25 cellular contexts compared by ENCODE assay signal in genomic region chr2:65656152-65656718, GRCh38.
A peak's percentile ranks its signal among the peaks of the same experiment; 100 is the strongest.
DNase-seq lines count a peak whose midpoint lies in the region; ATAC-seq, FAIRE-seq and TF ChIP-seq lines count a peak whose summit lies in the region.
"Had no signal": no experiment of that assay in that cellular context is flagged by ENCODE, and none has a peak within 500 bp of the region (broad histone marks: within the 10 kb centered on the region; RNA-seq: fewer than 3 reads in every experiment).

No MANE protein-coding gene starts in this region.

- H4K20me1 ChIP-seq in K562 (replicated peaks; ENCODE audit: control insufficient read depth, insufficient read depth, low read length) (no peaks in the 10 kb centered on the region; the same call in 1 of the 2 replicates), neural cell (ENCODE audit: insufficient read depth) (no peaks in the 10 kb centered on the region)

- TF ChIP-seq CTCF in K562 (IDR thresholded peaks at IDR 0.05 in 2 of 3, conservative IDR thresholded peaks at IDR 0.05 in 1 of 3; ENCODE audit: insufficient read depth in 2 of 3, low read depth in 1 of 3, low read length in 3 of 3) (no peak), neural cell (IDR thresholded peaks at IDR 0.05; ENCODE audit: poor library complexity, severe bottlenecking) (no peak), stomach (IDR thresholded peaks at IDR 0.05) (no peak)

- no peaks in the 10 kb centered on the region for H3K4me1 ChIP-seq in K562 (replicated peaks in 1 of 2; ENCODE audit: control insufficient read depth in 2 of 2, insufficient read depth in 2 of 2, low read length in 2 of 2)
- peaks cover 0 to 9% (median 7%) of the 10 kb centered on the region in 4 donors for H3K4me1 ChIP-seq in stomach

- DNase-seq in NCI-H748 (lab: John Stamatoyannopoulos, UW; ENCODE audit: unreplicated experiment) (peak; percentile 24), NCI-H748 treated with DMSO at 0.1 percent for 48 hours (lab: John Stamatoyannopoulos, UW) (no peak), K562 (ENCODE audit: extremely low read depth in 1 of 4, low spot score in 3 of 4) (no peak), AG08396 (ENCODE audit: low spot score) (no peak), stomach (no peak), DMS53 (lab: John Stamatoyannopoulos, UW) (no peak)
- DNase-seq: 8988T; Calu3; CD8-positive, alpha-beta memory T cell; DMS153; GDM1; HFFc6; NCI-H1092 treated with DMSO at 0.1 percent for 48 hours; NCI-H2081; NCI-H2171 treated with DMSO at 0.1 percent for 48 hours; NCI-H446 treated with DMSO at 0.1 percent for 48 hours; NCI-H526 treated with DMSO at 0.1 percent for 48 hours; NK-92 treated with Interleukin-12 subunit alpha and Interleukin-12 subunit beta, amount 100 ng/mL, for 24 hours; SIG-M5; SK-N-SH had no signal

- intact Hi-C loops in K562 (cut with micrococcal nuclease): no loop called here
- intact Hi-C loops in stomach (cut with DNase I; ENCODE audit: low total_unique reads): no loop called here

- no peak for TF ChIP-seq EP300 in K562 (IDR thresholded peaks at IDR 0.05; ENCODE audit: low read length)
- peak; percentile 77 for TF ChIP-seq EP300 in neural cell (conservative IDR thresholded peaks at IDR 0.05; ENCODE audit: poor library complexity, severe bottlenecking)
- no peak for TF ChIP-seq EP300 in stomach (IDR thresholded peaks at IDR 0.05)

- WGBS in K562 (ENCODE audit: insufficient coverage, low coverage, missing lambda C conversion rate): 1% methylated on average over 4 of the region's 4 CpGs
- 67 to 74% (median 72%) methylated on average over 4 of the region's 4 CpGs for WGBS in stomach, 5 donors

- H3K9me3 ChIP-seq in K562 (replicated peaks; ENCODE audit: control insufficient read depth, insufficient read depth, low read depth, low read length): no peaks in the 10 kb centered on the region
- no peaks in the 10 kb centered on the region for H3K9me3 ChIP-seq in neural cell (ENCODE audit: low read length)
- H3K9me3 ChIP-seq in stomach: no peaks in the 10 kb centered on the region
- H3K9me3 ChIP-seq: SK-N-SH had no signal

- no peaks in the 10 kb centered on the region for H3K9me2 ChIP-seq in neural cell (ENCODE audit: insufficient read depth, low read length)
- H3K9me2 ChIP-seq: SK-N-SH had no signal

- no peak overlapping the region for H3K4me2 ChIP-seq in K562 (ENCODE audit: insufficient read depth, low read length)
- H3K4me2 ChIP-seq in neural cell (ENCODE audit: low read length): no peak overlapping the region
- H3K4me2 ChIP-seq: KMS-11, SK-N-SH had no signal

- H3K27me3 ChIP-seq in K562 (ENCODE audit: control insufficient read depth in 2 of 2, insufficient read depth in 2 of 2, low read length in 2 of 2) (peaks cover 17 to 28% of the 10 kb centered on the region in 2 experiments), neural cell (ENCODE audit: insufficient read depth, low read depth, low read length) (no peaks in the 10 kb centered on the region), stomach (no peaks in the 10 kb centered on the region)

- CTCF ChIA-PET in K562 (lab: Yijun Ruan, JAX; ENCODE audit: low intra/inter-chr PET ratio): no interaction called here

- no peak for FAIRE-seq in K562 (lab: Jason Lieb, UNC)
- FAIRE-seq: H54 had no signal

- no peaks in the 10 kb centered on the region for H3F3A ChIP-seq in neural cell (ENCODE audit: insufficient read depth, low read length, poor library complexity, severe bottlenecking)

- ATAC-seq in K562: no peak
- ATAC-seq: Panc1 had no signal

- H3K79me2 ChIP-seq in K562 (ENCODE audit: control insufficient read depth, insufficient read depth, low read length): no peaks in the 10 kb centered on the region
- no peaks in the 10 kb centered on the region for H3K79me2 ChIP-seq in neural cell (replicated peaks; ENCODE audit: insufficient read depth, low read length)

- H2AFZ ChIP-seq in K562 (ENCODE audit: low read depth, low read length) (no peak overlapping the region), neural cell (ENCODE audit: low read depth, low read length) (no peak overlapping the region)

- H3K9me1 ChIP-seq in K562 (ENCODE audit: control insufficient read depth, insufficient read depth, low read length): no peaks in the 10 kb centered on the region

- H3K9ac ChIP-seq in K562 (ENCODE audit: insufficient read depth in 1 of 2, low read depth in 2 of 2, low read length in 2 of 2): no peak overlapping the region
- H3K9ac ChIP-seq in neural cell (ENCODE audit: low read length): no peak overlapping the region
- H3K9ac ChIP-seq: KMS-11, SK-N-SH had no signal

- TF ChIP-seq POLR2A in K562 (conservative IDR thresholded peaks at IDR 0.05): no peak
- no peak for TF ChIP-seq POLR2A in stomach (IDR thresholded peaks at IDR 0.05)

- TF ChIP-seq RAD21 in K562 (CRISPR knock-in tag; conservative IDR thresholded peaks at IDR 0.05 in 1 of 2, IDR thresholded peaks at IDR 0.05 in 1 of 2) (no peak), neural cell (conservative IDR thresholded peaks at IDR 0.05) (no peak)

- POLR2A ChIA-PET in K562 (lab: Yijun Ruan, JAX): no interaction called here

- H3K4me3 ChIP-seq in K562 (no peak overlapping the region), neural cell (ENCODE audit: low read length) (peak overlapping the region; percentile 36), stomach (no peak overlapping the region)

- H3K36me3 ChIP-seq in K562 (ENCODE audit: control insufficient read depth, insufficient read depth, low read length): no peaks in the 10 kb centered on the region
- no peaks in the 10 kb centered on the region for H3K36me3 ChIP-seq in neural cell (ENCODE audit: insufficient read depth, low read length)
- no peaks in the 10 kb centered on the region for H3K36me3 ChIP-seq in stomach

- in situ Hi-C loops in K562 (cut with MboI): no loop called here

- H3K27ac ChIP-seq in K562 (ENCODE audit: extremely low read depth, low read depth, low read length) (no peak overlapping the region), neural cell (ENCODE audit: low read length) (peak overlapping the region; percentile 29), stomach (no peak overlapping the region)
- H3K27ac ChIP-seq: C4-2B, KMS-11 had no signal

- no TSS peak for BruUV-seq in K562 (replicated peaks; lab: Mats Ljungman, UMichigan)

TF ChIP-seq in K562, 482 proteins besides CTCF, POLR2A, EP300 and RAD21:
- TF ChIP-seq ATF4 (CRISPR knock-in tag; IDR thresholded peaks at IDR 0.05): no peak
- TF ChIP-seq MEIS2 (IDR thresholded peaks at IDR 0.05; ENCODE audit: partially characterized antibody): peak; percentile 48

TF ChIP-seq in neural cell, 6 proteins besides CTCF, POLR2A, EP300 and RAD21:
- TF ChIP-seq SMC3 (conservative IDR thresholded peaks at IDR 0.05; ENCODE audit: poor library complexity) (no peak), MXI1 (conservative IDR thresholded peaks at IDR 0.05; ENCODE audit: poor library complexity, severe bottlenecking) (no peak), EZH2 (IDR thresholded peaks at IDR 0.05; ENCODE audit: borderline replicate concordance, insufficient read depth, low read length, poor library complexity, severe bottlenecking) (no peak), REST (IDR thresholded peaks at IDR 0.05; ENCODE audit: borderline replicate concordance) (peak; percentile 86), POLR2AphosphoS5 (IDR thresholded peaks at IDR 0.05) (peak; percentile 40)
